In the genomic region with DNA sequence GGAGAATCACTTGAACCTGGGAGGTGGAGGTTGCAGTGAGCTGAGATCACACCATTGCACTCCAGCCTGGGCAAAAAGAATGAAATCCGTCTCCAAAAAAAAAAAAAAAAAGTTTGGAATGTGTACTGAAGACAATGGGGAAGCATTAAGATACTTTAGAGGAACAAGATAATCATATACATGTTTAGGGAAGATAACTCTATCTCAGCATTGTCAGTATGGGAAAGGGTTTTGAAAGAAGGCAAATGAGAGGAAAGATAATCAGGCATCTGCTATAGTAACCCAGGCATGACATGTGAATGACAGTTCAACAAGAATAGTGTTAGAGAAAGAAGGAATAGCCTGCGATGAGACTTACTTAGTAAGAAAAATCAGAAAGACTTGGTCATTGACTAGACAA, we compare ENCODE assay signal across 21 cellular contexts.
"Had no signal": no experiment of that assay in that cellular context is flagged by ENCODE, and none has a peak within 500 bp of the region (broad histone marks: within the 10 kb centered on the region; RNA-seq: fewer than 3 reads in every experiment).

No MANE protein-coding gene starts in this region.

- H3K27ac Mint-ChIP-seq: mesothelial cell of epicardium; naive B cell; nephron progenitor cell; neural progenitor cell; progenitor cell of endocrine pancreas; stimulated activated memory B cell treated with anti-CD40 and anti-IgM and Interleukin-4, amounts not matched to agents 10 μg/mL and 1 μg/mL and 100 μg/mL, for 72 hours; type B pancreatic cell had no signal

- H3K4me3 Mint-ChIP-seq: mesothelial cell of epicardium; naive B cell; natural killer cell; nephron progenitor cell; neural progenitor cell; stimulated activated memory B cell treated with anti-CD40 and anti-IgM and Interleukin-4, amounts not matched to agents 10 μg/mL and 1 μg/mL and 100 μg/mL, for 72 hours; stimulated activated naive CD8-positive, alpha-beta T cell treated with anti-CD3 and anti-CD28 coated beads, Interleukin-15, amount 100 ng/mL, for 72 hours; type B pancreatic cell had no signal

- ATAC-seq: natural killer cell; right lobe of liver; stimulated activated memory B cell treated with anti-CD40 and anti-IgM and Interleukin-4, amounts not matched to agents 10 μg/mL and 1 μg/mL and 100 μg/mL, for 72 hours; stimulated activated naive CD8-positive, alpha-beta T cell treated with anti-CD3 and anti-CD28 coated beads, Interleukin-15, amount 100 ng/mL, for 72 hours had no signal

- H3K27me3 Mint-ChIP-seq: naive B cell; progenitor cell of endocrine pancreas; stimulated activated memory B cell treated with anti-CD40 and anti-IgM and Interleukin-4, amounts not matched to agents 10 μg/mL and 1 μg/mL and 100 μg/mL, for 72 hours; stimulated activated naive CD8-positive, alpha-beta T cell treated with anti-CD3 and anti-CD28 coated beads, Interleukin-15, amount 100 ng/mL, for 72 hours; type B pancreatic cell had no signal

- DNase-seq: islet precursor cell; left ventricle myocardium inferior; mesendoderm; naive B cell; natural killer cell; nephron progenitor cell; ovary; right lobe of liver; stimulated activated CD4-positive, alpha-beta T cell treated with anti-CD3 and anti-CD28 coated beads, Interleukin-1b, Interleukin-23, amount 100 ng/mL, for 48 hours; stimulated activated CD4-positive, alpha-beta T cell treated with anti-CD3 and anti-CD28 coated beads, Interleukin-2, amount 100 ng/mL, for 48 hours; stimulated activated CD4-positive, alpha-beta T cell treated with anti-CD3 and anti-CD28 coated beads, Interleukin-4, amount 100 ng/mL, for 4 hours; stimulated activated CD8-positive, alpha-beta memory T cell treated with anti-CD3 and anti-CD28 coated beads, Interleukin-4, amount 100 ng/mL, for 48 hours; stimulated activated naive CD4-positive, alpha-beta T cell treated with Interleukin-2 at 50 U/mL for 16 hours; stimulated activated naive CD8-positive, alpha-beta T cell treated with anti-CD3 and anti-CD28 coated beads, Interleukin-15, amount 100 ng/mL, for 72 hours; substantia nigra; uterus had no signal

- H3K9me3 Mint-ChIP-seq: mesothelial cell of epicardium; naive B cell; natural killer cell; nephron progenitor cell; neural progenitor cell; stimulated activated memory B cell treated with anti-CD40 and anti-IgM and Interleukin-4, amounts not matched to agents 10 μg/mL and 1 μg/mL and 100 μg/mL, for 72 hours; stimulated activated naive CD8-positive, alpha-beta T cell treated with anti-CD3 and anti-CD28 coated beads, Interleukin-15, amount 100 ng/mL, for 72 hours; type B pancreatic cell had no signal

- H3K4me1 Mint-ChIP-seq: mesothelial cell of epicardium; nephron progenitor cell; stimulated activated memory B cell treated with anti-CD40 and anti-IgM and Interleukin-4, amounts not matched to agents 10 μg/mL and 1 μg/mL and 100 μg/mL, for 72 hours; stimulated activated naive CD8-positive, alpha-beta T cell treated with anti-CD3 and anti-CD28 coated beads, Interleukin-15, amount 100 ng/mL, for 72 hours had no signal
